Comparison of ENCODE assay signal across 5 cellular contexts in genomic region chr3:103950676-103951075, GRCh38.
"Had no signal": no experiment of that assay in that cellular context is flagged by ENCODE, and none has a peak within 500 bp of the region (broad histone marks: within the 10 kb centered on the region; RNA-seq: fewer than 3 reads in every experiment).

No MANE protein-coding gene starts in this region.

- H3K27ac ChIP-seq: HL-60 had no signal

- DNase-seq: IMR-90, KBM-7, KG1 had no signal

- H3K4me3 ChIP-seq: K562 had no signal
